Comparison of ENCODE assay signal across 8 cellular contexts in the genomic region with DNA sequence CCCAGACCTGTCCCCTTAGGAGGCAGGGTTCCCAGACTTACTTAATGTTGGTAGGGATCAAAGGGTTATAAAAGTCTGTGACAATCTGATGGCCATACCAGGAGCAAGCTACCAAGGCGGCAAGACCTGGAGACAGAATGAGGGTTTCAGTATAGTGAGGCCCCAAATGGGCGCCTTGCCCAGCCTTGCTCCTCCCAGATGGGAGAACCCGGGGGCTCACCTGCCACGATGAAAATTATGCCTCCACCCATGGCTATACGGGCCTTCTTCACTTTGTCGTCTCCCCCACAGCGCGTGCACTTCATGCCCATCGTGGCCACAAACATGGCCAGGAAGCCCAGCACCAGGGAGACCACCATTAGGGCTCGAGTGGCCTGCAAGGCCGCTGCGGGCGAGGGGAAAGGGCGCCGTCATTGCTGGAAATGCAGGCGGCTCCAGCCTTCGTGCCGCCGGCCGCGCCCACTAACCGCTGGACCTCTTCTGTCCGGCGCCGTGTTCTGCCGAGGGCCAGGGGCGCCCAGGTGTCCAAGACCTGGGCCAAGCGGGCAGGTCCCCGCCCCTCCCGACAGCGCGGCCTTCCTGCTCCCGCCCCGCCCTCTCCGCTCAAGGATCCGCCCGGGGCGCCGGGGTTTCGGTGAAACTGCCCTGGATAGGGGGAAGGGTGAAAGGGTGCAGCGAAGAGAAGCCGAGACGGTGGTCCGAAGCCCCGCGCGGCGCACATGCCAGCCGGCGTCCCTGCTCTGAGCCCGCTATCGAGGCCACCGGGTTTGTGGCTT. TPM values are rescaled to one million over a fixed set of nuclear protein-coding genes. Genes with fewer than 3 reads are reported as not detected.
DNase-seq lines count a peak whose midpoint lies in the region; ATAC-seq, FAIRE-seq and TF ChIP-seq lines count a peak whose summit lies in the region.

No MANE protein-coding gene starts in this region.

- peak overlapping the region; percentile 78 to 89 (median 84) for H3K4me3 Mint-ChIP-seq in naive B cell

- H3K79me2 ChIP-seq in endothelial cell of umbilical vein (ENCODE audit: control insufficient read depth, insufficient read depth, low read length): no peaks in the 10 kb centered on the region

- H3K4me1 Mint-ChIP-seq in naive B cell: peaks cover 22 to 33% (median 25%) of the 10 kb centered on the region in 3 donors

- peak overlapping the region; percentile 31 for H3K4me2 ChIP-seq in endothelial cell of umbilical vein (ENCODE audit: insufficient read depth, low read length)

- H4K20me1 ChIP-seq in endothelial cell of umbilical vein (replicated peaks; ENCODE audit: control insufficient read depth, extremely low read depth, insufficient read depth, low read length): no peaks in the 10 kb centered on the region

- peak overlapping the region; percentile 86 for H3K27ac ChIP-seq in RWPE2 (ENCODE audit: poor library complexity, severe bottlenecking)
- no peak overlapping the region for H3K27ac ChIP-seq in endothelial cell of umbilical vein (ENCODE audit: insufficient read depth, low read depth, low read length)

- CTCF ChIA-PET in endothelial cell of umbilical vein (lab: Charles Lee): interaction anchor here (0.6 to 1.1 kb wide), 2 partner anchors 36 to 371 kb away, joined by 3 read pairs; no protein-coding TSS in a partner anchor

- no peaks in the 10 kb centered on the region for H3K9me3 Mint-ChIP-seq in naive B cell

- H3K27me3 ChIP-seq in RWPE2 (ENCODE audit: insufficient read depth, poor library complexity, severe bottlenecking): no peaks in the 10 kb centered on the region
- H3K27me3 ChIP-seq in endothelial cell of umbilical vein (ENCODE audit: control insufficient read depth in 2 of 2, insufficient read depth in 2 of 2, low read length in 2 of 2): no peaks in the 10 kb centered on the region

- H3K4me1 ChIP-seq in RWPE2 (ENCODE audit: insufficient read depth, poor library complexity, severe bottlenecking): peaks cover 23% of the 10 kb centered on the region
- H3K4me1 ChIP-seq in endothelial cell of umbilical vein (ENCODE audit: control insufficient read depth, extremely low read depth, insufficient read depth, low read length): peaks cover 26% of the 10 kb centered on the region

- POLR2A ChIA-PET in endothelial cell of umbilical vein (lab: Charles Lee): no interaction called here

- peaks cover 53% of the 10 kb centered on the region for H3K36me3 ChIP-seq in RWPE2 (ENCODE audit: low read depth)
- H3K36me3 ChIP-seq in endothelial cell of umbilical vein (ENCODE audit: control insufficient read depth in 2 of 2, extremely low read depth in 1 of 2, insufficient read depth in 2 of 2, low read length in 2 of 2): peaks cover 3 to 15% of the 10 kb centered on the region in 2 experiments

- peak overlapping the region; percentile 52 for H2AFZ ChIP-seq in endothelial cell of umbilical vein (ENCODE audit: low read depth, low read length)

- peak; percentile 25 to 38 for DNase-seq in NCI-H2081 (lab: John Stamatoyannopoulos, UW)
- DNase-seq in NCI-H2081 treated with DMSO at 0.1 percent for 48 hours (lab: John Stamatoyannopoulos, UW): no peak
- no peak for DNase-seq in RWPE2 (ENCODE audit: low spot score)
- no peak for DNase-seq in endothelial cell of umbilical vein (ENCODE audit: low read depth, low spot score)
- DNase-seq in naive B cell: no peak
- DNase-seq in Kasumi-1 (lab: John Stamatoyannopoulos, UW): no peak
- no peak for DNase-seq in HuH-7 (ENCODE audit: low spot score)

- H3K27ac Mint-ChIP-seq in naive B cell: peak overlapping the region in 3 of 6 donors; percentile 18 to 84 (median 66)

- peak overlapping the region; percentile 29 for H3K9ac ChIP-seq in endothelial cell of umbilical vein (replicated peaks; ENCODE audit: extremely low read depth, insufficient read depth, low read length)

- peaks cover 0 to 19% (median 12%) of the 10 kb centered on the region in 3 donors for H3K27me3 Mint-ChIP-seq in naive B cell

- BruUV-seq in endothelial cell of umbilical vein (replicated peaks; lab: Mats Ljungman, UMichigan): no TSS peak

- intact Hi-C loops in endothelial cell of umbilical vein (cut with micrococcal nuclease): loop anchor here (1.0 to 2.0 kb wide), 2 partner anchors 8 to 40 kb away; a partner anchor contains a TSS

- no peak for FAIRE-seq in endothelial cell of umbilical vein (lab: Jason Lieb, UNC)

- H3K4me3 ChIP-seq in RWPE2 (ENCODE audit: severe bottlenecking): peak overlapping the region; percentile 71
- H3K4me3 ChIP-seq in endothelial cell of umbilical vein (replicated peaks in 1 of 3; ENCODE audit: insufficient read depth in 1 of 3, low read depth in 1 of 3, low read length in 3 of 3): peak overlapping the region; percentile 8 to 19 (median 13)

- no peak for TF ChIP-seq POLR2A in endothelial cell of umbilical vein (IDR thresholded peaks at IDR 0.05; ENCODE audit: low read depth, low read length)

- peaks cover 0 to 10% of the 10 kb centered on the region in 2 donors for H3K36me3 Mint-ChIP-seq in naive B cell

- H3K9me3 ChIP-seq in RWPE2 (ENCODE audit: severe bottlenecking) (no peaks in the 10 kb centered on the region), endothelial cell of umbilical vein (replicated peaks; ENCODE audit: control insufficient read depth, insufficient read depth, low read length) (no peaks in the 10 kb centered on the region)

- peak; percentile 49 for ATAC-seq in RWPE2 (ENCODE audit: low read depth)
- peak; percentile 40 to 44 for ATAC-seq in naive B cell (ENCODE audit: low read depth in 2 of 2)
- ATAC-seq in HG03159 (IDR thresholded peaks at IDR 0.05; ENCODE audit: unreplicated experiment): no peak

- H3K9me1 ChIP-seq in endothelial cell of umbilical vein (replicated peaks; ENCODE audit: control insufficient read depth, extremely low read depth, insufficient read depth, low read length): no peaks in the 10 kb centered on the region

- dilution Hi-C loops in endothelial cell of umbilical vein (cut with MboI; ENCODE audit: extremely low pct_ligation_motif_present, low sequenced_read_pairs): no loop called here

- TF ChIP-seq CTCF in RWPE2 (IDR thresholded peaks at IDR 0.05; ENCODE audit: poor library complexity, severe bottlenecking) (no peak), endothelial cell of umbilical vein (IDR thresholded peaks at IDR 0.05; ENCODE audit: extremely low read depth in 1 of 2, insufficient read depth in 1 of 2, low read depth in 1 of 2, low read length in 2 of 2) (no peak)

RNA-seq across cellular contexts. Expression of a gene that starts 1.5 kb away (rescaled TPM):
- 25.4 and 27.9 TPM in 2 replicates for total RNA-seq in endothelial cell of umbilical vein
- polyA plus RNA-seq in endothelial cell of umbilical vein: 24.9 and 25.7 TPM in 2 replicates
- 19.5 and 19.6 TPM in 2 replicates for polyA plus RNA-seq in endothelial cell of umbilical vein (2011; cell fraction: cytosol; rRNA removed)
- 112 and 119 TPM in 2 replicates for polyA plus RNA-seq in endothelial cell of umbilical vein (2011; cell fraction: nucleus; rRNA removed)
- polyA plus RNA-seq in endothelial cell of umbilical vein (2012): 33.4 and 61.0 TPM in 2 replicates
- 17.5 and 21.8 TPM in 2 replicates for polyA minus RNA-seq in endothelial cell of umbilical vein
- polyA minus RNA-seq in endothelial cell of umbilical vein (2011; cell fraction: cytosol; rRNA and poly(A)+ RNA removed): 7.2 TPM
- 10.0 and 14.1 TPM in 2 replicates for polyA minus RNA-seq in endothelial cell of umbilical vein (2011; cell fraction: nucleus; rRNA and poly(A)+ RNA removed)
- 1 to 10 TPM in 5 of 6 donors, not detected in 1; 2.9 to 6.9 (median 4.8) TPM for polyA plus RNA-seq in naive B cell (ENCODE audit: low read depth in 6 of 6)

RNA-seq across cellular contexts. Expression of a gene that starts 8.8 kb away (rescaled TPM):
- total RNA-seq in endothelial cell of umbilical vein: 41.6 and 44.4 TPM in 2 replicates
- 53.3 and 54.7 TPM in 2 replicates for polyA plus RNA-seq in endothelial cell of umbilical vein
- 46.2 and 47.9 TPM in 2 replicates for polyA plus RNA-seq in endothelial cell of umbilical vein (2011; cell fraction: cytosol; rRNA removed)
- polyA plus RNA-seq in endothelial cell of umbilical vein (2011; cell fraction: nucleus; rRNA removed): 46.2 and 47.3 TPM in 2 replicates
- 74.9 and 86.5 TPM in 2 replicates for polyA plus RNA-seq in endothelial cell of umbilical vein (2012)
- polyA minus RNA-seq in endothelial cell of umbilical vein: 28.5 and 31.9 TPM in 2 replicates
- polyA minus RNA-seq in endothelial cell of umbilical vein (2011; cell fraction: cytosol; rRNA and poly(A)+ RNA removed): 36.9 TPM
- 14.5 and 14.6 TPM in 2 replicates for polyA minus RNA-seq in endothelial cell of umbilical vein (2011; cell fraction: nucleus; rRNA and poly(A)+ RNA removed)
- 10 to 100 TPM; 54.2 to 94.8 (median 80.6) TPM for polyA plus RNA-seq in naive B cell (ENCODE audit: low read depth in 6 of 6)

RNA-seq across cellular contexts. Expression of a gene that starts 9.3 kb away (rescaled TPM):
- 143 and 145 TPM in 2 replicates for total RNA-seq in endothelial cell of umbilical vein
- polyA plus RNA-seq in endothelial cell of umbilical vein (130 and 137 TPM in 2 replicates), naive B cell (ENCODE audit: low read depth in 6 of 6) (10 to 100 TPM; 44.6 to 90.2 (median 53.0) TPM)
- polyA plus RNA-seq in endothelial cell of umbilical vein (2011; cell fraction: cytosol; rRNA removed): 145 and 152 TPM in 2 replicates
- 102 and 104 TPM in 2 replicates for polyA plus RNA-seq in endothelial cell of umbilical vein (2011; cell fraction: nucleus; rRNA removed)
- polyA plus RNA-seq in endothelial cell of umbilical vein (2012): 143 and 202 TPM in 2 replicates
- polyA minus RNA-seq in endothelial cell of umbilical vein: 126 and 155 TPM in 2 replicates
- 115 TPM for polyA minus RNA-seq in endothelial cell of umbilical vein (2011; cell fraction: cytosol; rRNA and poly(A)+ RNA removed)
- 33.9 and 56.3 TPM in 2 replicates for polyA minus RNA-seq in endothelial cell of umbilical vein (2011; cell fraction: nucleus; rRNA and poly(A)+ RNA removed)

RNA-seq across cellular contexts. Expression of a gene that starts 18.5 kb away (rescaled TPM):
- 401 and 403 TPM in 2 replicates for total RNA-seq in endothelial cell of umbilical vein
- polyA plus RNA-seq in endothelial cell of umbilical vein: 882 and 1,043 TPM in 2 replicates
- polyA plus RNA-seq in endothelial cell of umbilical vein (2011; cell fraction: cytosol; rRNA removed): 988 and 1,063 TPM in 2 replicates
- polyA plus RNA-seq in endothelial cell of umbilical vein (2011; cell fraction: nucleus; rRNA removed): 256 and 296 TPM in 2 replicates
- polyA plus RNA-seq in endothelial cell of umbilical vein (2012): 713 and 850 TPM in 2 replicates
- polyA minus RNA-seq in endothelial cell of umbilical vein: 463 and 560 TPM in 2 replicates
- 104 TPM for polyA minus RNA-seq in endothelial cell of umbilical vein (2011; cell fraction: cytosol; rRNA and poly(A)+ RNA removed)
- 70.2 and 73.2 TPM in 2 replicates for polyA minus RNA-seq in endothelial cell of umbilical vein (2011; cell fraction: nucleus; rRNA and poly(A)+ RNA removed)
- polyA plus RNA-seq in naive B cell (ENCODE audit: low read depth in 6 of 6): 1,000 to 10,000 TPM in 4 of 6 donors, 100 to 1,000 TPM in 2; 833 to 1,381 (median 1,181) TPM

RNA-seq across cellular contexts. Expression of a gene that starts 20.7 kb away (rescaled TPM):
- total RNA-seq in endothelial cell of umbilical vein: 0.23 TPM in 1 of 2 replicates, not detected in the other
- 0.12 and 0.18 TPM in 2 replicates for polyA plus RNA-seq in endothelial cell of umbilical vein
- polyA plus RNA-seq in endothelial cell of umbilical vein (2011; cell fraction: cytosol; rRNA removed): 0.08 and 0.13 TPM in 2 replicates
- 0.25 and 0.32 TPM in 2 replicates for polyA plus RNA-seq in endothelial cell of umbilical vein (2011; cell fraction: nucleus; rRNA removed)
- polyA plus RNA-seq in endothelial cell of umbilical vein (2012): 0.09 and 0.11 TPM in 2 replicates
- polyA minus RNA-seq in endothelial cell of umbilical vein: 0.12 TPM in 1 of 2 replicates, not detected in the other
- 0.31 TPM for polyA minus RNA-seq in endothelial cell of umbilical vein (2011; cell fraction: cytosol; rRNA and poly(A)+ RNA removed)
- polyA minus RNA-seq in endothelial cell of umbilical vein (2011; cell fraction: nucleus; rRNA and poly(A)+ RNA removed): 0.14 TPM in 1 of 2 replicates, not detected in the other
- polyA plus RNA-seq in naive B cell (ENCODE audit: low read depth in 6 of 6): not detected

Comparison
In these comparisons a context has a peak if more than half of its experiments do, and no peak if none do; other contexts are left out.
1. DNase-seq: peak in NCI-H2081 (2 of 2); none in NCI-H2081 treated with DMSO at 0.1 percent for 48 hours (single experiment), RWPE2 (single experiment), endothelial cell of umbilical vein (single experiment), naive B cell (single experiment), Kasumi-1 (0 of 2) and HuH-7 (single experiment).